In the genomic region with DNA sequence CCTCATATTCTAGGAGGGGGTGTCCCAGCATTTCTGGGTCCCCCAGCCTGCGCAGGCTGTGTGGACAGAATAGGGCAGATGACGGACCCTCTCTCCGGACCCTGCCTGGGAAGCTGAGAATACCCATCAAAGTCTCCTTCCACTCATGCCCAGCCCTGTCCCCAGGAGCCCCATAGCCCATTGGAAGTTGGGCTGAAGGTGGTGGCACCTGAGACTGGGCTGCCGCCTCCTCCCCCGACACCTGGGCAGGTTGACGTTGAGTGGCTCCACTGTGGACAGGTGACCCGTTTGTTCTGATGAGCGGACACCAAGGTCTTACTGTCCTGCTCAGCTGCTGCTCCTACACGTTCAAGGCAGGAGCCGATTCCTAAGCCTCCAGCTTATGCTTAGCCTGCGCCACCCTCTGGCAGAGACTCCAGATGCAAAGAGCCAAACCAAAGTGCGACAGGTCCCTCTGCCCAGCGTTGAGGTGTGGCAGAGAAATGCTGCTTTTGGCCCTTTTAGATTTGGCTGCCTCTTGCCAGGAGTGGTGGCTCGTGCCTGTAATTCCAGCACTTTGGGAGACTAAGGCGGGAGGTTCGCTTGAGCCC, we compare ENCODE assay signal across 2 cellular contexts.
A peak's percentile ranks its signal among the peaks of the same experiment; 100 is the strongest.
TF ChIP-seq lines count a peak whose summit lies in the region.

No MANE protein-coding gene starts in this region.

TF ChIP-seq in HEK293, 187 proteins besides CTCF, POLR2A, EP300 and RAD21 (continued from another document):
- TF ChIP-seq HOXC10 (CRISPR knock-in tag; IDR thresholded peaks at IDR 0.05) (no peak), ZNF596 (tag by site-specific recombination; IDR thresholded peaks at IDR 0.05) (no peak), SCRT1 (tag by site-specific recombination; IDR thresholded peaks at IDR 0.05; ENCODE audit: borderline replicate concordance) (0 out of 2 replicates have a peak, but pooled peaks have one; percentile 54)

TF ChIP-seq in WTC11, 78 proteins besides CTCF, POLR2A, EP300 and RAD21 (continued from another document):
- TF ChIP-seq, protein P1, sequence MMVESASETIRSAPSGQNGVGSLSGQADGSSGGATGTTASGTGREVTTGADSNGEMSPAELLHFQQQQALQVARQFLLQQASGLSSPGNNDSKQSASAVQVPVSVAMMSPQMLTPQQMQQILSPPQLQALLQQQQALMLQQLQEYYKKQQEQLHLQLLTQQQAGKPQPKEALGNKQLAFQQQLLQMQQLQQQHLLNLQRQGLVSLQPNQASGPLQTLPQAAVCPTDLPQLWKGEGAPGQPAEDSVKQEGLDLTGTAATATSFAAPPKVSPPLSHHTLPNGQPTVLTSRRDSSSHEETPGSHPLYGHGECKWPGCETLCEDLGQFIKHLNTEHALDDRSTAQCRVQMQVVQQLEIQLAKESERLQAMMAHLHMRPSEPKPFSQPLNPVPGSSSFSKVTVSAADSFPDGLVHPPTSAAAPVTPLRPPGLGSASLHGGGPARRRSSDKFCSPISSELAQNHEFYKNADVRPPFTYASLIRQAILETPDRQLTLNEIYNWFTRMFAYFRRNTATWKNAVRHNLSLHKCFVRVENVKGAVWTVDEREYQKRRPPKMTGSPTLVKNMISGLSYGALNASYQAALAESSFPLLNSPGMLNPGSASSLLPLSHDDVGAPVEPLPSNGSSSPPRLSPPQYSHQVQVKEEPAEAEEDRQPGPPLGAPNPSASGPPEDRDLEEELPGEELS (CRISPR knock-in tag; IDR thresholded peaks at IDR 0.05): 0 out of 2 replicates have a peak, but pooled peaks have one; percentile 22
- no peak for TF ChIP-seq ESRRA (CRISPR knock-in tag; IDR thresholded peaks at IDR 0.05; ENCODE audit: borderline replicate concordance)
